14 cellular contexts compared by ENCODE assay signal in genomic region chr1:109789771-109790170, GRCh38. TPM values are rescaled to one million over a fixed set of nuclear protein-coding genes. Genes with fewer than 3 reads are reported as not detected.
DNase-seq lines count a peak whose midpoint lies in the region; ATAC-seq, FAIRE-seq and TF ChIP-seq lines count a peak whose summit lies in the region.
"Had no signal": no experiment of that assay in that cellular context is flagged by ENCODE, and none has a peak within 500 bp of the region (broad histone marks: within the 10 kb centered on the region; RNA-seq: fewer than 3 reads in every experiment).

No MANE protein-coding gene starts in this region.

- H3F3A ChIP-seq in SK-N-SH (replicated peaks; ENCODE audit: insufficient read depth) (peaks cover 11% of the 10 kb centered on the region), MM.1S (ENCODE audit: insufficient read depth, low read length) (no peaks in the 10 kb centered on the region)

- H3K27ac Mint-ChIP-seq in Caco-2 (ENCODE audit: unreplicated experiment) = no peak overlapping the region

- H3K36me3 Mint-ChIP-seq in Caco-2 (ENCODE audit: insufficient read depth, unreplicated experiment) = no peaks in the 10 kb centered on the region
- H3K36me3 Mint-ChIP-seq: naive B cell had no signal

- no peaks in the 10 kb centered on the region for H3K9me3 Mint-ChIP-seq in Caco-2 (ENCODE audit: unreplicated experiment)
- H3K9me3 Mint-ChIP-seq: naive B cell had no signal

- H2AFZ ChIP-seq in SK-N-SH (ENCODE audit: low read depth) (no peak overlapping the region), MM.1S (ENCODE audit: low read length) (no peak overlapping the region), K562 (ENCODE audit: low read depth, low read length) (peak overlapping the region; percentile 67)

- TF ChIP-seq CTCF in SK-N-SH (IDR thresholded peaks at IDR 0.05) = no peak
- TF ChIP-seq CTCF in MM.1S (IDR thresholded peaks at IDR 0.05; ENCODE audit: low read length) = no peak
- no peak for TF ChIP-seq CTCF in K562 (IDR thresholded peaks at IDR 0.05 in 2 of 3, conservative IDR thresholded peaks at IDR 0.05 in 1 of 3; ENCODE audit: insufficient read depth in 2 of 3, low read depth in 1 of 3, low read length in 3 of 3)
- no peak for TF ChIP-seq CTCF in Caco-2 (IDR thresholded peaks at IDR 0.05; ENCODE audit: insufficient read depth in 1 of 2, low read depth in 1 of 2, low read length in 1 of 2, severe bottlenecking in 1 of 2, unreplicated experiment in 1 of 2)

- no peak for TF ChIP-seq POLR2A in K562 (conservative IDR thresholded peaks at IDR 0.05)

- H3K9me3 ChIP-seq in SK-N-SH = no peaks in the 10 kb centered on the region
- no peaks in the 10 kb centered on the region for H3K9me3 ChIP-seq in MM.1S (replicated peaks; ENCODE audit: insufficient read depth, low read length)
- H3K9me3 ChIP-seq in K562 (replicated peaks; ENCODE audit: control insufficient read depth, insufficient read depth, low read depth, low read length) = no peaks in the 10 kb centered on the region
- no peaks in the 10 kb centered on the region for H3K9me3 ChIP-seq in Caco-2
- H3K9me3 ChIP-seq: gastroesophageal sphincter had no signal

- DNase-seq in SK-N-SH = peak; percentile 4
- no peak for DNase-seq in MM.1S
- DNase-seq in K562 (ENCODE audit: extremely low read depth in 1 of 4, low spot score in 3 of 4) = no peak
- peak; percentile 29 for DNase-seq in posterior vena cava (ENCODE audit: low spot score)
- no peak for DNase-seq in Caco-2
- DNase-seq in A172 (ENCODE audit: low spot score) = no peak
- no peak for DNase-seq in inferior parietal cortex (ENCODE audit: extremely low spot score)
- DNase-seq: activated CD4-positive, alpha-beta T cell treated with anti-CD3 and anti-CD28 coated beads, Interleukin-2, amount 50 U/mL, for 1 hour; kidney glomerular epithelial cell; naive B cell; NCI-H2107 had no signal

- H3K4me3 Mint-ChIP-seq in Caco-2 (ENCODE audit: unreplicated experiment) = no peak overlapping the region
- H3K4me3 Mint-ChIP-seq: naive B cell had no signal

- 71% methylated on average over 3 of the region's 5 CpGs for WGBS in SK-N-SH (ENCODE audit: low lambda C conversion rate)
- 63% methylated on average over 5 of the region's 5 CpGs for WGBS in K562 (ENCODE audit: insufficient coverage, low coverage, missing lambda C conversion rate)

- CTCF ChIA-PET in SK-N-SH (lab: Yijun Ruan, JAX) = interaction anchor here (11.5 to 27.7 kb wide), 2 partner anchors 13 to 191 kb away, joined by 147 to 822 read pairs; partner anchors contain the start of gene AHCYL1
- CTCF ChIA-PET in K562 (lab: Yijun Ruan, JAX; ENCODE audit: low intra/inter-chr PET ratio) = interaction anchor here (1.3 kb wide), 1 partner anchor 195 kb away, joined by 3 read pairs; the partner anchor contains the start of gene AHCYL1
- CTCF ChIA-PET in Caco-2 (lab: Charles Lee) = interaction anchor here (0.6 to 1.5 kb wide), 8 partner anchors 12 to 247 kb away, joined by 3 to 4 read pairs (median 3); no protein-coding TSS in a partner anchor

- TF ChIP-seq EP300 in SK-N-SH (IDR thresholded peaks at IDR 0.05; ENCODE audit: borderline replicate concordance in 1 of 2, low read depth in 1 of 2, low read length in 1 of 2) (no peak), K562 (IDR thresholded peaks at IDR 0.05; ENCODE audit: low read length) (no peak)

- H3K36me3 ChIP-seq in SK-N-SH (replicated peaks in 1 of 2; ENCODE audit: control insufficient read depth in 1 of 2, insufficient read depth in 2 of 2, low read length in 1 of 2) (no peaks in the 10 kb centered on the region), MM.1S (replicated peaks; ENCODE audit: insufficient read depth, low read length) (no peaks in the 10 kb centered on the region), K562 (ENCODE audit: control insufficient read depth, insufficient read depth, low read length) (no peaks in the 10 kb centered on the region), Caco-2 (ENCODE audit: control insufficient read depth, insufficient read depth, low read length) (no peaks in the 10 kb centered on the region)
- H3K36me3 ChIP-seq: gastroesophageal sphincter had no signal

- H3K4me1 Mint-ChIP-seq in Caco-2 (ENCODE audit: low read depth, unreplicated experiment) = peaks cover 7% of the 10 kb centered on the region

- no peak overlapping the region for H3K9ac ChIP-seq in SK-N-SH
- no peak overlapping the region for H3K9ac ChIP-seq in MM.1S (ENCODE audit: low read length)
- peak overlapping the region in 1 of 2 experiments; percentile 75; a peak in 2 of 4 replicates for H3K9ac ChIP-seq in K562 (ENCODE audit: insufficient read depth in 1 of 2, low read depth in 2 of 2, low read length in 2 of 2)

- ATAC-seq in SK-N-SH treated with all-trans-retinoic acid at 6 μM for 48 hours (no peak), K562 (no peak)
- ATAC-seq: gastroesophageal sphincter had no signal

- POLR2A ChIA-PET in SK-N-SH (lab: Yijun Ruan, JAX) (no interaction called here), K562 (lab: Yijun Ruan, JAX) (interaction anchor here (0.6 kb wide), 1 partner anchor 562 kb away, joined by 3 read pairs; no protein-coding TSS in a partner anchor), Caco-2 (lab: Charles Lee) (no interaction called here)

- in situ Hi-C loops in K562 (cut with MboI) = no loop called here

- no peaks in the 10 kb centered on the region for H4K20me1 ChIP-seq in SK-N-SH (ENCODE audit: insufficient read depth)
- H4K20me1 ChIP-seq in MM.1S (ENCODE audit: insufficient read depth, low read length) = no peaks in the 10 kb centered on the region
- no peaks in the 10 kb centered on the region for H4K20me1 ChIP-seq in K562 (replicated peaks; ENCODE audit: control insufficient read depth, insufficient read depth, low read length)

- no peaks in the 10 kb centered on the region for H3K9me1 ChIP-seq in K562 (ENCODE audit: control insufficient read depth, insufficient read depth, low read length)

- BruUV-seq in K562 (replicated peaks; lab: Mats Ljungman, UMichigan) (no TSS peak), Caco-2 (replicated peaks; lab: Mats Ljungman, UMichigan) (no TSS peak)

- no peak overlapping the region for H3K4me2 ChIP-seq in SK-N-SH
- peak overlapping the region; percentile 18; the same call in 1 of the 2 replicates for H3K4me2 ChIP-seq in MM.1S (ENCODE audit: low read depth, low read length)
- H3K4me2 ChIP-seq in K562 (ENCODE audit: insufficient read depth, low read length) = no peak overlapping the region

- no peak for TF ChIP-seq RAD21 in SK-N-SH (IDR thresholded peaks at IDR 0.05; ENCODE audit: low read length)
- TF ChIP-seq RAD21 in K562 (CRISPR knock-in tag; conservative IDR thresholded peaks at IDR 0.05 in 1 of 2, IDR thresholded peaks at IDR 0.05 in 1 of 2) = no peak

- no peak overlapping the region for H3K27ac ChIP-seq in SK-N-SH (ENCODE audit: low read depth in 2 of 2, low read length in 1 of 2)
- H3K27ac ChIP-seq in MM.1S (ENCODE audit: low read length) = no peak overlapping the region
- peak overlapping the region; percentile 40; the same call in 2 of the 3 replicates for H3K27ac ChIP-seq in K562 (ENCODE audit: extremely low read depth, low read depth, low read length)

- H3K4me1 ChIP-seq in SK-N-SH (ENCODE audit: control insufficient read depth in 1 of 2, insufficient read depth in 2 of 2, low read depth in 1 of 2, low read length in 1 of 2) (peaks cover 37 to 62% of the 10 kb centered on the region in 2 experiments), MM.1S (ENCODE audit: low read length) (no peaks in the 10 kb centered on the region), K562 (replicated peaks in 1 of 2; ENCODE audit: control insufficient read depth in 2 of 2, insufficient read depth in 2 of 2, low read length in 2 of 2) (peaks cover 65 to 69% of the 10 kb centered on the region in 2 experiments), Caco-2 (peaks cover 13% of the 10 kb centered on the region)

- no peaks in the 10 kb centered on the region for H3K27me3 ChIP-seq in SK-N-SH (ENCODE audit: insufficient read depth)
- H3K27me3 ChIP-seq in MM.1S (replicated peaks; ENCODE audit: insufficient read depth, low read length) = no peaks in the 10 kb centered on the region
- no peaks in the 10 kb centered on the region for H3K27me3 ChIP-seq in K562 (ENCODE audit: control insufficient read depth in 2 of 2, insufficient read depth in 2 of 2, low read length in 2 of 2)
- no peaks in the 10 kb centered on the region for H3K27me3 ChIP-seq in Caco-2 (replicated peaks; ENCODE audit: control insufficient read depth, insufficient read depth, low read length)
- H3K27me3 ChIP-seq: gastroesophageal sphincter had no signal

- H3K4me3 ChIP-seq in SK-N-SH (ENCODE audit: low read depth in 2 of 2, low read length in 1 of 2) = no peak overlapping the region
- no peak overlapping the region for H3K4me3 ChIP-seq in MM.1S (ENCODE audit: low read length)
- no peak overlapping the region for H3K4me3 ChIP-seq in K562
- H3K4me3 ChIP-seq in Caco-2 (ENCODE audit: low read depth, low read length) = no peak overlapping the region
- H3K4me3 ChIP-seq: gastroesophageal sphincter had no signal

- no peaks in the 10 kb centered on the region for H3K27me3 Mint-ChIP-seq in Caco-2 (ENCODE audit: insufficient read depth, unreplicated experiment)

- H3K9me2 ChIP-seq in SK-N-SH = no peaks in the 10 kb centered on the region
- no peaks in the 10 kb centered on the region for H3K9me2 ChIP-seq in MM.1S (replicated peaks; ENCODE audit: insufficient read depth, low read length)

- no peaks in the 10 kb centered on the region for H3K79me2 ChIP-seq in SK-N-SH (ENCODE audit: insufficient read depth)
- H3K79me2 ChIP-seq in MM.1S (ENCODE audit: low read length) = no peaks in the 10 kb centered on the region
- H3K79me2 ChIP-seq in K562 (ENCODE audit: control insufficient read depth, insufficient read depth, low read length) = no peaks in the 10 kb centered on the region

- intact Hi-C loops in K562 (cut with micrococcal nuclease) = loop anchor here (1.0 to 5.0 kb wide), 2 partner anchors 12 to 128 kb away; no protein-coding TSS in a partner anchor
- intact Hi-C loops in posterior vena cava (cut with DNase I) = loop anchor here (5.0 to 10.0 kb wide), 2 partner anchors 125 to 552 kb away; partner anchors contain the start of gene CSF1 (in 1 of the 2)
- intact Hi-C loops in Caco-2 (cut with micrococcal nuclease; ENCODE audit: unreplicated experiment) = loop anchor here (5.0 kb wide), 1 partner anchor 88 kb away; no protein-coding TSS in a partner anchor

- no peak for FAIRE-seq in K562 (lab: Jason Lieb, UNC)
- FAIRE-seq: astrocyte had no signal

RNA-seq across cellular contexts. Expression of gene EPS8L3, which starts 26.0 kb away (rescaled TPM):
- not detected in 2 replicates for polyA plus RNA-seq in SK-N-SH (2012; rRNA removed)
- not detected in 2 replicates for polyA plus RNA-seq in SK-N-SH (2012; cell fraction: cytosol; rRNA removed)
- not detected in 2 replicates for polyA plus RNA-seq in SK-N-SH (2012; cell fraction: nucleus; rRNA removed)
- not detected in 2 replicates for total RNA-seq in K562 (2011; cell fraction: chromatin; rRNA removed; ENCODE audit: low replicate concordance)
- total RNA-seq in K562 (2011; cell fraction: nucleolus; rRNA removed) = not detected in 2 replicates
- not detected in 2 replicates for total RNA-seq in K562 (2011; cell fraction: nucleoplasm; rRNA removed)
- not detected in 2 replicates for total RNA-seq in K562 (2014; rRNA removed)
- total RNA-seq in K562 (2014; rRNA removed; fragmentation: Illumina TruSeq; extraction: Trizol) = 0.15 TPM in 1 of 2 replicates, not detected in the other
- total RNA-seq in K562 (2015; rRNA removed; fragmentation: Illumina TruSeq; extraction: Trizol) = not detected in 2 replicates
- 0.42 and 0.51 TPM in 2 replicates for total RNA-seq in K562 (2021)
- 0.13 and 0.14 TPM in 2 replicates for polyA plus RNA-seq in K562 (2011; rRNA removed)
- 0.07 and 0.16 TPM in 2 replicates for polyA plus RNA-seq in K562 (2011; cell fraction: cytosol; rRNA removed)
- polyA plus RNA-seq in K562 (2011; cell fraction: nucleus; rRNA removed) = 0.81 and 1.8 TPM in 2 replicates
- 0.07 and 0.14 TPM in 2 replicates for polyA plus RNA-seq in K562 (2012)
- 0.09 and 0.61 TPM in 2 replicates for polyA plus RNA-seq in K562 (2014; fragmentation: Illumina TruSeq; extraction: Trizol)
- polyA plus RNA-seq in K562 (2014; fragmentation: Nextera tagmentation; extraction: Ambion mirVana) = not detected
- polyA plus RNA-seq in K562 (2014; rRNA removed) = 0.04 TPM in 1 of 2 replicates, not detected in the other
- polyA minus RNA-seq in K562 (2011; rRNA and poly(A)+ RNA removed) = not detected in 2 replicates
- not detected in 2 replicates for polyA minus RNA-seq in K562 (2011; cell fraction: cytosol; rRNA and poly(A)+ RNA removed)
- not detected in 2 replicates for polyA minus RNA-seq in K562 (2011; cell fraction: nucleus; rRNA and poly(A)+ RNA removed)
- not detected for total RNA-seq in posterior vena cava
- 15.3 and 18.5 TPM in 2 replicates for total RNA-seq in Caco-2 (2022)
- not detected in 2 replicates for total RNA-seq in A172 (2014; rRNA removed; shearing (Covaris generic))
- total RNA-seq: astrocyte had no signal

RNA-seq across cellular contexts. Expression of gene GSTM3, which starts 48.9 kb away (rescaled TPM):
- polyA plus RNA-seq in SK-N-SH (2012; rRNA removed) (84.9 and 86.6 TPM in 2 replicates), K562 (2011; rRNA removed) (17.5 and 22.3 TPM in 2 replicates), K562 (2014; fragmentation: Illumina TruSeq; extraction: Trizol) (8.9 and 9.5 TPM in 2 replicates), K562 (2014; fragmentation: Nextera tagmentation; extraction: Ambion mirVana) (10 to 100 TPM; 23.1 to 24.5 TPM), K562 (2014; rRNA removed) (8.9 and 9.4 TPM in 2 replicates)
- polyA plus RNA-seq in SK-N-SH (2012; cell fraction: cytosol; rRNA removed) = 101 and 104 TPM in 2 replicates
- 44.0 and 59.3 TPM in 2 replicates for polyA plus RNA-seq in SK-N-SH (2012; cell fraction: nucleus; rRNA removed)
- total RNA-seq in K562 (2011; cell fraction: chromatin; rRNA removed; ENCODE audit: low replicate concordance) = 1.2 and 1.8 TPM in 2 replicates
- total RNA-seq in K562 (2011; cell fraction: nucleolus; rRNA removed) = 1.1 and 2.7 TPM in 2 replicates
- 1.8 and 2.6 TPM in 2 replicates for total RNA-seq in K562 (2011; cell fraction: nucleoplasm; rRNA removed)
- total RNA-seq in K562 (2014; rRNA removed) (2.3 and 4.3 TPM in 2 replicates), K562 (2014; rRNA removed; fragmentation: Illumina TruSeq; extraction: Trizol) (5.5 and 7.2 TPM in 2 replicates), K562 (2015; rRNA removed; fragmentation: Illumina TruSeq; extraction: Trizol) (4.1 and 4.5 TPM in 2 replicates), K562 (2021) (3.9 and 5.7 TPM in 2 replicates), posterior vena cava (10 to 100 TPM; 35.1 to 52.2 TPM), Caco-2 (2022) (8.9 and 10.6 TPM in 2 replicates)
- 10.2 and 17.2 TPM in 2 replicates for polyA plus RNA-seq in K562 (2011; cell fraction: cytosol; rRNA removed)
- polyA plus RNA-seq in K562 (2011; cell fraction: nucleus; rRNA removed) = 5.5 and 10.1 TPM in 2 replicates
- polyA plus RNA-seq in K562 (2012) = 10.9 and 11.4 TPM in 2 replicates
- polyA minus RNA-seq in K562 (2011; rRNA and poly(A)+ RNA removed) = 8.5 and 12.1 TPM in 2 replicates
- 2.6 and 5.3 TPM in 2 replicates for polyA minus RNA-seq in K562 (2011; cell fraction: cytosol; rRNA and poly(A)+ RNA removed)
- 1.2 and 3.3 TPM in 2 replicates for polyA minus RNA-seq in K562 (2011; cell fraction: nucleus; rRNA and poly(A)+ RNA removed)
- 40.8 and 49.2 TPM in 2 replicates for total RNA-seq in A172 (2014; rRNA removed; shearing (Covaris generic))

Comparison
In these comparisons a context has a peak if more than half of its experiments do, and no peak if none do; other contexts are left out.
1. DNase-seq: peak in SK-N-SH (single experiment) and posterior vena cava (single experiment); none in MM.1S (single experiment), K562 (0 of 4), Caco-2 (0 of 2), A172 (single experiment) and inferior parietal cortex (single experiment).
2. RNA of gene EPS8L3, which starts 26.0 kb away (total RNA-seq): 15.3 to 18.5 TPM in Caco-2; 0.15 to 0.51 TPM in K562, not detected in posterior vena cava and not detected in A172; every median in the first group is over 10 times any median in the second.